In genomic region chr11:118435233-118435892, GRCh38 we compare ENCODE assay signal across 8 cellular contexts.
DNase-seq lines count a peak whose midpoint lies in the region; ATAC-seq lines count a peak whose summit lies in the region.

No MANE protein-coding gene starts in this region.

- peaks cover 35 to 38% of the 10 kb centered on the region in 2 donors for H3K4me1 ChIP-seq in duodenal mucosa (ENCODE audit: control insufficient read depth in 1 of 2, insufficient read depth in 2 of 2, low read length in 2 of 2)

- H3K4me3 ChIP-seq in duodenal mucosa (ENCODE audit: low read depth in 1 of 2, low read length in 2 of 2), result peak overlapping the region; percentile 91 to 92

- H3K36me3 ChIP-seq in duodenal mucosa (ENCODE audit: control insufficient read depth in 1 of 2, insufficient read depth in 2 of 2, low read length in 2 of 2), result no peaks in the 10 kb centered on the region

- ATAC-seq in GM19324 (IDR thresholded peaks at IDR 0.05; ENCODE audit: low FRiP score, unreplicated experiment) (peak; percentile 21), HG03469 (IDR thresholded peaks at IDR 0.05; ENCODE audit: unreplicated experiment) (peak; percentile 20)

- peak overlapping the region; percentile 62 to 79 for H3K9ac ChIP-seq in duodenal mucosa (ENCODE audit: low read depth in 1 of 2, low read length in 2 of 2)

- H3K9me3 ChIP-seq in duodenal mucosa (ENCODE audit: control insufficient read depth in 1 of 2, low read length in 2 of 2), result no peaks in the 10 kb centered on the region

- H3K27me3 ChIP-seq in duodenal mucosa (ENCODE audit: control insufficient read depth in 1 of 2, insufficient read depth in 2 of 2, low read length in 2 of 2), result no peaks in the 10 kb centered on the region

- DNase-seq in Ammon's horn (ENCODE audit: low spot score), result peak; percentile 65
- peak; percentile 97 for DNase-seq in NCI-H69 (lab: John Stamatoyannopoulos, UW)
- peak; percentile 49 for DNase-seq in activated CD4-positive, alpha-beta T cell treated with anti-CD3 and anti-CD28 coated beads, Interleukin-2, amount 50 U/mL, for 1 hour
- peak; percentile 54 for DNase-seq in medulla oblongata (ENCODE audit: extremely low spot score)
- peak; percentile 60 for DNase-seq in stimulated activated CD8-positive, alpha-beta memory T cell treated with anti-CD3 and anti-CD28 coated beads, Interleukin-4, amount 100 ng/mL, for 24 hours (ENCODE audit: low read depth)

- H3K27ac ChIP-seq in duodenal mucosa (ENCODE audit: low read depth, low read length), result peak overlapping the region; percentile 75

Comparison
In these comparisons a context has a peak if more than half of its experiments do, and no peak if none do; other contexts are left out.
1. Peak in every context shown above with its lines: DNase-seq, ATAC-seq, H3K4me3 ChIP-seq and H3K27ac ChIP-seq.